In the genomic region with DNA sequence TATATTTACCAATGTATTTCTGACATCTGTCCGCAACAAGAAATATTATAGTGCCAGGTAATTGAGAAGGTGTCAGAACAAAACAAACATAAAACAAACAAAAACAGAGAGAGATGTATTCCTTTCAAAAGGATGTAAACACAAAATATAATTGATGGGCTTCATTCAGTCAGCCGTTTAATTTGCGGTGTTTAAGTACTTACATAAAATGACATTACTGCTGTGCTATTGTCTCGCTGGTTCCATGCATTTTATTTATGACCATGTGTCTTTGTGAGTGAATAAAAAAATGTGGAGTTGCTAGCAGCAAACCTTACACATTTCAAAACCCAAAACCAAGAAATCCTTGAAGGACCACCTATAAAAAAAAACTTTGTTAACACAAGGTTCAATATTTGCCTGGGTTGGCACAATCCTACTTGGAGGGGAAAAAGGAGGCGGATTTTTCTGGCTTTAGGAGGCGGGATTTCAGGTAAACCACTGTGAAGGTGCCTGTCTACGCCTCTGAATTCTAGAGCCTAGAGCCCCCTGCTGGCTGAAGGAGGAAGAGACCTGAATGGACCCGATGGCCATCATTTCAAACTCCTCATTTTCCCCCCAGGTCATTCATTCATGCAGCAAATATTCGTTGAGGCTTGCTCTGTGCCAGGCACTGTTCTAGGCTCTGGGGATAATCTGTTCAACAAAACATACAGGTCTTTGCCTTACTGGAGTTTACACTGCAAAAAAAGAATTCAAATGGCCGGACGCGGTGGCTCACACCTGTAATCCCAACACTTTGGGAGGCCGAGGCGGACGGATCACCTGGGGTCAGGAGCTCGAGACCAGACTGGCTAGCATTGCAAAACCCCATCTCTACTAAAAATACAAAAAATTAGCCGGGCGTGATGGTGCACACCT, we compare ENCODE assay signal across 1 cellular context.
TF ChIP-seq lines count a peak whose summit lies in the region.

No MANE protein-coding gene starts in this region.

TF ChIP-seq in HEK293, 187 proteins besides CTCF, POLR2A, EP300 and RAD21 (continued from another document and continues in another):
- TF ChIP-seq, protein P1, sequence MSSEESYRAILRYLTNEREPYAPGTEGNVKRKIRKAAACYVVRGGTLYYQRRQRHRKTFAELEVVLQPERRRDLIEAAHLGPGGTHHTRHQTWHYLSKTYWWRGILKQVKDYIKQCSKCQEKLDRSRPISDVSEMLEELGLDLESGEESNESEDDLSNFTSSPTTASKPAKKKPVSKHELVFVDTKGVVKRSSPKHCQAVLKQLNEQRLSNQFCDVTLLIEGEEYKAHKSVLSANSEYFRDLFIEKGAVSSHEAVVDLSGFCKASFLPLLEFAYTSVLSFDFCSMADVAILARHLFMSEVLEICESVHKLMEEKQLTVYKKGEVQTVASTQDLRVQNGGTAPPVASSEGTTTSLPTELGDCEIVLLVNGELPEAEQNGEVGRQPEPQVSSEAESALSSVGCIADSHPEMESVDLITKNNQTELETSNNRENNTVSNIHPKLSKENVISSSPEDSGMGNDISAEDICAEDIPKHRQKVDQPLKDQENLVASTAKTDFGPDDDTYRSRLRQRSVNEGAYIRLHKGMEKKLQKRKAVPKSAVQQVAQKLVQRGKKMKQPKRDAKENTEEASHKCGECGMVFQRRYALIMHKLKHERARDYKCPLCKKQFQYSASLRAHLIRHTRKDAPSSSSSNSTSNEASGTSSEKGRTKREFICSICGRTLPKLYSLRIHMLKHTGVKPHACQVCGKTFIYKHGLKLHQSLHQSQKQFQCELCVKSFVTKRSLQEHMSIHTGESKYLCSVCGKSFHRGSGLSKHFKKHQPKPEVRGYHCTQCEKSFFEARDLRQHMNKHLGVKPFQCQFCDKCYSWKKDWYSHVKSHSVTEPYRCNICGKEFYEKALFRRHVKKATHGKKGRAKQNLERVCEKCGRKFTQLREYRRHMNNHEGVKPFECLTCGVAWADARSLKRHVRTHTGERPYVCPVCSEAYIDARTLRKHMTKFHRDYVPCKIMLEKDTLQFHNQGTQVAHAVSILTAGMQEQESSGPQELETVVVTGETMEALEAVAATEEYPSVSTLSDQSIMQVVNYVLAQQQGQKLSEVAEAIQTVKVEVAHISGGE (tag by site-specific recombination; conservative IDR thresholded peaks at IDR 0.05; ENCODE audit: low read depth), result no peak
- no peak for TF ChIP-seq ZNF140 (tag by site-specific recombination; IDR thresholded peaks at IDR 0.05)
- TF ChIP-seq, protein P2, sequence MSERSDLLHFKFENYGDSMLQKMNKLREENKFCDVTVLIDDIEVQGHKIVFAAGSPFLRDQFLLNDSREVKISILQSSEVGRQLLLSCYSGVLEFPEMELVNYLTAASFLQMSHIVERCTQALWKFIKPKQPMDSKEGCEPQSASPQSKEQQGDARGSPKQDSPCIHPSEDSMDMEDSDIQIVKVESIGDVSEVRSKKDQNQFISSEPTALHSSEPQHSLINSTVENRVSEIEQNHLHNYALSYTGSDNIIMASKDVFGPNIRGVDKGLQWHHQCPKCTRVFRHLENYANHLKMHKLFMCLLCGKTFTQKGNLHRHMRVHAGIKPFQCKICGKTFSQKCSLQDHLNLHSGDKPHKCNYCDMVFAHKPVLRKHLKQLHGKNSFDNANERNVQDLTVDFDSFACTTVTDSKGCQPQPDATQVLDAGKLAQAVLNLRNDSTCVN (tag by site-specific recombination; optimal IDR thresholded peaks at IDR 0.05), result no peak
- TF ChIP-seq MZF1 (tag by site-specific recombination; IDR thresholded peaks at IDR 0.05; ENCODE audit: borderline replicate concordance), result no peak
- TF ChIP-seq, protein P3, sequence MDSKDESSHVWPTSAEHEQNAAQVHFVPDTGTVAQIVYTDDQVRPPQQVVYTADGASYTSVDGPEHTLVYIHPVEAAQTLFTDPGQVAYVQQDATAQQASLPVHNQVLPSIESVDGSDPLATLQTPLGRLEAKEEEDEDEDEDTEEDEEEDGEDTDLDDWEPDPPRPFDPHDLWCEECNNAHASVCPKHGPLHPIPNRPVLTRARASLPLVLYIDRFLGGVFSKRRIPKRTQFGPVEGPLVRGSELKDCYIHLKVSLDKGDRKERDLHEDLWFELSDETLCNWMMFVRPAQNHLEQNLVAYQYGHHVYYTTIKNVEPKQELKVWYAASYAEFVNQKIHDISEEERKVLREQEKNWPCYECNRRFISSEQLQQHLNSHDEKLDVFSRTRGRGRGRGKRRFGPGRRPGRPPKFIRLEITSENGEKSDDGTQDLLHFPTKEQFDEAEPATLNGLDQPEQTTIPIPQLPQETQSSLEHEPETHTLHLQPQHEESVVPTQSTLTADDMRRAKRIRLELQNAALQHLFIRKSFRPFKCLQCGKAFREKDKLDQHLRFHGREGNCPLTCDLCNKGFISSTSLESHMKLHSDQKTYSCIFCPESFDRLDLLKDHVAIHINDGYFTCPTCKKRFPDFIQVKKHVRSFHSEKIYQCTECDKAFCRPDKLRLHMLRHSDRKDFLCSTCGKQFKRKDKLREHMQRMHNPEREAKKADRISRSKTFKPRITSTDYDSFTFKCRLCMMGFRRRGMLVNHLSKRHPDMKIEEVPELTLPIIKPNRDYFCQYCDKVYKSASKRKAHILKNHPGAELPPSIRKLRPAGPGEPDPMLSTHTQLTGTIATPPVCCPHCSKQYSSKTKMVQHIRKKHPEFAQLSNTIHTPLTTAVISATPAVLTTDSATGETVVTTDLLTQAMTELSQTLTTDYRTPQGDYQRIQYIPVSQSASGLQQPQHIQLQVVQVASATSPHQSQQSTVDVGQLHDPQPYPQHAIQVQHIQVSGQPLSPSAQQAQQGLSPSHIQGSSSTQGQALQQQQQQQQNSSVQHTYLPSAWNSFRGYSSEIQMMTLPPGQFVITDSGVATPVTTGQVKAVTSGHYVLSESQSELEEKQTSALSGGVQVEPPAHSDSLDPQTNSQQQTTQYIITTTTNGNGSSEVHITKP (tag by site-specific recombination; IDR thresholded peaks at IDR 0.05), result peak; percentile 70; the same call in 1 of the 2 replicates
- no peak for TF ChIP-seq EGR2 (tag by site-specific recombination; IDR thresholded peaks at IDR 0.05; ENCODE audit: low read depth)
- no peak for TF ChIP-seq ZNF302 (tag by site-specific recombination; IDR thresholded peaks at IDR 0.05; ENCODE audit: low read depth)
- peak; percentile 91 for TF ChIP-seq WT1 (tag by site-specific recombination; IDR thresholded peaks at IDR 0.05)
- no peak for TF ChIP-seq ZNF623 (tag by site-specific recombination; IDR thresholded peaks at IDR 0.05)
- no peak for TF ChIP-seq ZNF221 (tag by site-specific recombination; IDR thresholded peaks at IDR 0.05; ENCODE audit: borderline replicate concordance)
- no peak for TF ChIP-seq ZNF610 (tag by site-specific recombination; IDR thresholded peaks at IDR 0.05; ENCODE audit: borderline replicate concordance)
- no peak for TF ChIP-seq ZNF555 (tag by site-specific recombination; conservative IDR thresholded peaks at IDR 0.05)
- TF ChIP-seq ZNF707 (tag by site-specific recombination; IDR thresholded peaks at IDR 0.05), result no peak
- no peak for TF ChIP-seq ZNF292 (tag by site-specific recombination; IDR thresholded peaks at IDR 0.05; ENCODE audit: borderline replicate concordance, low read depth)
- TF ChIP-seq ZNF777 (tag by site-specific recombination; IDR thresholded peaks at IDR 0.05; ENCODE audit: borderline replicate concordance), result no peak
- no peak for TF ChIP-seq GLIS2 (tag by site-specific recombination; IDR thresholded peaks at IDR 0.05)
- TF ChIP-seq ZNF549 (tag by site-specific recombination; IDR thresholded peaks at IDR 0.05), result no peak
- no peak for TF ChIP-seq ZBTB21 (tag by site-specific recombination; IDR thresholded peaks at IDR 0.05)
- TF ChIP-seq ZNF785 (tag by site-specific recombination; IDR thresholded peaks at IDR 0.05), result no peak
- no peak for TF ChIP-seq PRDM2 (tag by site-specific recombination; IDR thresholded peaks at IDR 0.05; ENCODE audit: borderline replicate concordance)
- no peak for TF ChIP-seq ZNF416 (tag by site-specific recombination; IDR thresholded peaks at IDR 0.05)
- peak; percentile 85 for TF ChIP-seq BCL6B (tag by site-specific recombination; IDR thresholded peaks at IDR 0.05)
- TF ChIP-seq ZNF791 (tag by site-specific recombination; IDR thresholded peaks at IDR 0.05), result no peak
- no peak for TF ChIP-seq ZNF10 (tag by site-specific recombination; IDR thresholded peaks at IDR 0.05)
- 0 out of 2 replicates have a peak, but pooled peaks have one; percentile 26 for TF ChIP-seq ZIC2 (tag by site-specific recombination; IDR thresholded peaks at IDR 0.05)
- TF ChIP-seq ZBTB8A (tag by site-specific recombination; IDR thresholded peaks at IDR 0.05), result no peak; the same call in 1 of the 2 replicates
- TF ChIP-seq ZNF624 (tag by site-specific recombination; IDR thresholded peaks at IDR 0.05), result no peak
- TF ChIP-seq OSR2 (tag by site-specific recombination; IDR thresholded peaks at IDR 0.05), result peak; percentile 80
- no peak for TF ChIP-seq ZNF350 (tag by site-specific recombination; IDR thresholded peaks at IDR 0.05)
- no peak for TF ChIP-seq ZNF223 (tag by site-specific recombination; IDR thresholded peaks at IDR 0.05)
- TF ChIP-seq PRDM6 (tag by site-specific recombination; IDR thresholded peaks at IDR 0.05), result peak; percentile 69
- no peak for TF ChIP-seq ZNF155 (tag by site-specific recombination; IDR thresholded peaks at IDR 0.05)
